Comparison of ENCODE assay signal across 9 cellular contexts in genomic region chr14:57182760-57183503, GRCh38.
DNase-seq lines count a peak whose midpoint lies in the region; ATAC-seq and TF ChIP-seq lines count a peak whose summit lies in the region.
"Had no signal": no experiment of that assay in that cellular context is flagged by ENCODE, and none has a peak within 500 bp of the region (broad histone marks: within the 10 kb centered on the region; RNA-seq: fewer than 3 reads in every experiment).

No MANE protein-coding gene starts in this region.

- no peak overlapping the region for H3K4me3 ChIP-seq in AG04449 (ENCODE audit: low read depth, low read length)
- H3K4me3 ChIP-seq in ascending aorta = no peak overlapping the region

- no peaks in the 10 kb centered on the region for H3K36me3 ChIP-seq in ascending aorta

- ATAC-seq in left colon = no peak

- no peak for DNase-seq in AG04449 (ENCODE audit: low read depth, low spot score)
- DNase-seq in GM13977 (ENCODE audit: low spot score) = peak; percentile 8
- peak; percentile 17 for DNase-seq in NCI-H748 treated with DMSO at 0.1 percent for 48 hours (lab: John Stamatoyannopoulos, UW)
- peak; percentile 5 for DNase-seq in fibroblast of peridontal ligament (ENCODE audit: extremely low read depth)
- DNase-seq in ascending aorta (ENCODE audit: low spot score in 2 of 2) = no peak
- DNase-seq in left colon = no peak
- DNase-seq in effector CD8-positive, alpha-beta T cell (lab: John Stamatoyannopoulos, UW) = no peak
- no peak for DNase-seq in activated CD4-positive, alpha-beta T cell treated with anti-CD3 and anti-CD28 coated beads, Interleukin-2, amount 50 U/mL, for 48 hours
- DNase-seq: T-helper 9 cell had no signal

- in situ Hi-C loops in GM13977 (cut with MboI; ENCODE audit: low pct_unique_long_range_greater_than_20kb, low sequenced_read_pairs, unreplicated experiment) = loop anchor here (25.0 kb wide), 1 partner anchor 696 kb away; no protein-coding TSS in a partner anchor

- no peaks in the 10 kb centered on the region for H3K9me3 ChIP-seq in ascending aorta

- H3K27me3 ChIP-seq in ascending aorta = no peaks in the 10 kb centered on the region

- H3K27ac ChIP-seq in ascending aorta = no peak overlapping the region

- no peaks in the 10 kb centered on the region for H3K4me1 ChIP-seq in ascending aorta

- intact Hi-C loops in ascending aorta (cut with DNase I) (no loop called here), left colon (cut with DNase I, micrococcal nuclease) (no loop called here)

- POLR2A ChIA-PET in AG04449 (lab: Yijun Ruan, JAX) = no interaction called here

- CTCF ChIA-PET in AG04449 (lab: Yijun Ruan, JAX) = interaction anchor here (1.1 to 2.8 kb wide), 3 partner anchors 10 to 693 kb away, joined by 3 to 12 read pairs (median 3); no protein-coding TSS in a partner anchor

- TF ChIP-seq CTCF in AG04449 (IDR thresholded peaks at IDR 0.05; ENCODE audit: insufficient read depth, low read length, missing control alignments) (peak; percentile 10), GM13977 (IDR thresholded peaks at IDR 0.05; ENCODE audit: extremely low read depth, insufficient read depth, missing control alignments) (peak; percentile 61), ascending aorta (IDR thresholded peaks at IDR 0.05) (no peak)

Comparison
In these comparisons a context has a peak if more than half of its experiments do, and no peak if none do; other contexts are left out.
1. DNase-seq: peak in GM13977 (single experiment), NCI-H748 treated with DMSO at 0.1 percent for 48 hours (single experiment) and fibroblast of peridontal ligament (single experiment); none in AG04449 (single experiment), ascending aorta (0 of 2), left colon (0 of 2), effector CD8-positive, alpha-beta T cell (single experiment) and activated CD4-positive, alpha-beta T cell treated with anti-CD3 and anti-CD28 coated beads, Interleukin-2, amount 50 U/mL, for 48 hours (0 of 2).
2. CTCF ChIP-seq: peak in AG04449 (single experiment) and GM13977 (single experiment); none in ascending aorta (0 of 3).